ENCODE assay signal across 8 cellular contexts in genomic region chr22:31344369-31345330, GRCh38. TPM values are rescaled to one million over a fixed set of nuclear protein-coding genes. Genes with fewer than 3 reads are reported as not detected.
DNase-seq lines count a peak whose midpoint lies in the region; ATAC-seq and TF ChIP-seq lines count a peak whose summit lies in the region.

No MANE protein-coding gene starts in this region.

- H3K27me3 ChIP-seq in esophagus (ENCODE audit: control insufficient read depth in 1 of 2, insufficient read depth in 2 of 2, low read length in 2 of 2) (no peaks in the 10 kb centered on the region), vagina (no peaks in the 10 kb centered on the region)

- DNase-seq in Right ventricle myocardium inferior (ENCODE audit: missing footprints), result no peak
- DNase-seq in cardiac septum (ENCODE audit: low spot score), result no peak
- peak; percentile 49 for DNase-seq in activated CD8-positive, alpha-beta T cell treated with anti-CD3 and anti-CD28 coated beads for 36 hours
- DNase-seq in nephron progenitor cell, result peak; percentile 20
- DNase-seq in vagina (ENCODE audit: extremely low spot score in 2 of 2), result no peak
- no peak for DNase-seq in iPS-NIHi11 (ENCODE audit: low spot score)

- H3K36me3 ChIP-seq in esophagus (ENCODE audit: control insufficient read depth in 2 of 2, insufficient read depth in 2 of 2, low read length in 1 of 2) (peaks cover 3 to 5% of the 10 kb centered on the region in 2 donors), vagina (peaks cover 0 to 17% of the 10 kb centered on the region in 2 donors)

- WGBS in esophagus, 2 donors, result 30 to 43% methylated on average over 44 to 46 of the region's 46 CpGs

- no peak for TF ChIP-seq CTCF in activated CD8-positive, alpha-beta T cell treated with anti-CD3 and anti-CD28 coated beads for 36 hours (IDR thresholded peaks at IDR 0.05)
- TF ChIP-seq CTCF in nephron progenitor cell (IDR thresholded peaks at IDR 0.05) (no peak), vagina (IDR thresholded peaks at IDR 0.05) (no peak)

- H3K4me1 ChIP-seq in esophagus (ENCODE audit: control insufficient read depth in 2 of 2, insufficient read depth in 2 of 2, low read length in 1 of 2), result peaks cover 10 to 31% of the 10 kb centered on the region in 2 donors
- H3K4me1 ChIP-seq in vagina, result peaks cover 59% of the 10 kb centered on the region

- intact Hi-C loops in Right ventricle myocardium inferior (cut with DNase I), result loop anchor here (5.0 kb wide), 1 partner anchor 52 kb away; the partner anchor contains the start of gene PIK3IP1
- intact Hi-C loops in cardiac septum (cut with DNase I), result loop anchor here (5.0 to 10.0 kb wide), 2 partner anchors 153 to 290 kb away; partner anchors contain the start of gene SFI1
- intact Hi-C loops in activated CD8-positive, alpha-beta T cell treated with anti-CD3 and anti-CD28 coated beads for 36 hours (cut with micrococcal nuclease), result loop anchor here (5.0 kb wide), 1 partner anchor 288 kb away; no protein-coding TSS in a partner anchor
- intact Hi-C loops in vagina (cut with DNase I), result loop anchor here (1.0 kb wide), 1 partner anchor 55 kb away; the partner anchor contains the start of gene DRG1

- no peaks in the 10 kb centered on the region for H3K9me3 Mint-ChIP-seq in activated CD8-positive, alpha-beta T cell treated with anti-CD3 and anti-CD28 coated beads for 36 hours
- H3K9me3 Mint-ChIP-seq in nephron progenitor cell, result no peaks in the 10 kb centered on the region

- H3K4me3 ChIP-seq in esophagus (ENCODE audit: low read depth in 1 of 2, low read length in 2 of 2) (peak overlapping the region; percentile 53 to 72), vagina (peak overlapping the region; percentile 73)

- H3K27me3 Mint-ChIP-seq in activated CD8-positive, alpha-beta T cell treated with anti-CD3 and anti-CD28 coated beads for 36 hours, result no peaks in the 10 kb centered on the region
- peaks cover 3% of the 10 kb centered on the region for H3K27me3 Mint-ChIP-seq in nephron progenitor cell (ENCODE audit: low read depth, poor library complexity)

- H3K9me3 ChIP-seq in esophagus (ENCODE audit: control insufficient read depth in 2 of 2, insufficient read depth in 1 of 2, low read depth in 1 of 2, low read length in 1 of 2) (no peaks in the 10 kb centered on the region), vagina (no peaks in the 10 kb centered on the region)

- POLR2A ChIA-PET in activated CD8-positive, alpha-beta T cell treated with anti-CD3 and anti-CD28 coated beads for 36 hours (lab: Charles Lee), result interaction anchor here (0.7 to 1.6 kb wide), 15 partner anchors 9 to 318 kb away, joined by 3 to 12 read pairs (median 5); partner anchors contain the start of genes DRG1, PIK3IP1, PISD and RNF185

- peak overlapping the region; percentile 94 for H3K4me3 Mint-ChIP-seq in activated CD8-positive, alpha-beta T cell treated with anti-CD3 and anti-CD28 coated beads for 36 hours
- peak overlapping the region; percentile 88 for H3K4me3 Mint-ChIP-seq in nephron progenitor cell

- peaks cover 38% of the 10 kb centered on the region for H3K4me1 Mint-ChIP-seq in activated CD8-positive, alpha-beta T cell treated with anti-CD3 and anti-CD28 coated beads for 36 hours (ENCODE audit: low read depth)
- H3K4me1 Mint-ChIP-seq in nephron progenitor cell, result peaks cover 67% of the 10 kb centered on the region

- peak overlapping the region in 1 of 2 donors; percentile 69 for H3K27ac ChIP-seq in esophagus (ENCODE audit: low read depth in 2 of 2, low read length in 1 of 2)
- peak overlapping the region; percentile 81 for H3K27ac ChIP-seq in vagina

- H3K36me3 Mint-ChIP-seq in activated CD8-positive, alpha-beta T cell treated with anti-CD3 and anti-CD28 coated beads for 36 hours (ENCODE audit: low read depth), result peaks cover 54% of the 10 kb centered on the region
- H3K36me3 Mint-ChIP-seq in nephron progenitor cell (ENCODE audit: low read depth), result peaks cover 22% of the 10 kb centered on the region

- CTCF ChIA-PET in activated CD8-positive, alpha-beta T cell treated with anti-CD3 and anti-CD28 coated beads for 36 hours (lab: Charles Lee), result interaction anchor here (0.8 to 1.7 kb wide), 7 partner anchors 14 to 289 kb away, joined by 3 to 7 read pairs (median 3); partner anchors contain the start of gene DRG1

- no peak for TF ChIP-seq POLR2A in vagina (IDR thresholded peaks at IDR 0.05)

- H3K27ac Mint-ChIP-seq in activated CD8-positive, alpha-beta T cell treated with anti-CD3 and anti-CD28 coated beads for 36 hours, result peak overlapping the region; percentile 94
- peak overlapping the region; percentile 98 for H3K27ac Mint-ChIP-seq in nephron progenitor cell

- ATAC-seq in Right ventricle myocardium inferior, result peak; percentile 8
- ATAC-seq in activated CD8-positive, alpha-beta T cell treated with anti-CD3 and anti-CD28 coated beads for 36 hours, result no peak
- ATAC-seq in HG03571 (IDR thresholded peaks at IDR 0.05; ENCODE audit: unreplicated experiment), result no peak

RNA-seq across cellular contexts. Expression of gene PATZ1, which starts 1.5 kb away (rescaled TPM):
- total RNA-seq in Right ventricle myocardium inferior, result 9.7 TPM
- 11.9 TPM for total RNA-seq in cardiac septum
- 10 to 100 TPM; 28.4 to 29.0 TPM for total RNA-seq in activated CD8-positive, alpha-beta T cell treated with anti-CD3 and anti-CD28 coated beads for 36 hours
- polyA plus RNA-seq in esophagus, result 1 to 10 TPM; 5.2 to 6.0 TPM
- 18.4 TPM for total RNA-seq in vagina

RNA-seq across cellular contexts. Expression of gene PIK3IP1, which starts 52.4 kb away (rescaled TPM):
- total RNA-seq in Right ventricle myocardium inferior (13.7 TPM), cardiac septum (10.5 TPM), vagina (32.4 TPM)
- total RNA-seq in activated CD8-positive, alpha-beta T cell treated with anti-CD3 and anti-CD28 coated beads for 36 hours, result 10 to 100 TPM; 18.2 to 19.6 TPM
- 10 to 100 TPM; 11.5 to 15.5 TPM for polyA plus RNA-seq in esophagus

RNA-seq across cellular contexts. Expression of gene DRG1, which starts 54.8 kb away (rescaled TPM):
- 59.3 TPM for total RNA-seq in Right ventricle myocardium inferior
- 48.3 TPM for total RNA-seq in cardiac septum
- total RNA-seq in activated CD8-positive, alpha-beta T cell treated with anti-CD3 and anti-CD28 coated beads for 36 hours, result 100 to 1,000 TPM; 118 to 130 TPM
- polyA plus RNA-seq in esophagus, result 10 to 100 TPM; 22.7 to 30.8 TPM
- total RNA-seq in vagina, result 42.0 TPM

Comparison
In these comparisons a context has a peak if more than half of its experiments do, and no peak if none do; other contexts are left out.
1. DNase-seq: peak in activated CD8-positive, alpha-beta T cell treated with anti-CD3 and anti-CD28 coated beads for 36 hours (single experiment) and nephron progenitor cell (single experiment); none in Right ventricle myocardium inferior (single experiment), cardiac septum (single experiment), vagina (0 of 2) and iPS-NIHi11 (single experiment).